ENCODE assay signal across 17 cellular contexts in genomic region chr14:31377433-31377832, GRCh38.
"Had no signal": no experiment of that assay in that cellular context is flagged by ENCODE, and none has a peak within 500 bp of the region (broad histone marks: within the 10 kb centered on the region; RNA-seq: fewer than 3 reads in every experiment).

No MANE protein-coding gene starts in this region.

- DNase-seq: activated CD4-positive, alpha-beta T cell treated with anti-CD3 and anti-CD28 coated beads for 1 hour; activated CD4-positive, alpha-beta T cell treated with anti-CD3 and anti-CD28 coated beads, Interleukin-2, amount 50 U/mL, for 4 hours; activated CD8-positive, alpha-beta memory T cell treated with anti-CD3 and anti-CD28 coated beads, Interleukin-2, amount 50 U/mL, for 48 hours; activated effector memory CD4-positive, alpha-beta T cell treated with anti-CD3 and anti-CD28 coated beads, Interleukin-2, amount 50 U/mL, for 16 hours; activated naive CD4-positive, alpha-beta T cell treated with anti-CD3 and anti-CD28 coated beads, Interleukin-2, amount 10 ng/mL, durations not matched to agents 7 days and 5 days; activated T-cell treated with anti-CD3 and anti-CD28 coated beads, Interleukin-2, amount 50 U/mL, for 4 hours; amygdala; effector CD8-positive, alpha-beta T cell; kidney; naive B cell; retina; stimulated activated CD4-positive, alpha-beta T cell treated with anti-CD3 and anti-CD28 coated beads, Interleukin-2, amount 100 ng/mL, for 48 hours; stimulated activated CD8-positive, alpha-beta memory T cell treated with anti-CD3 and anti-CD28 coated beads, Interleukin-4, amount 100 ng/mL, for 48 hours; stimulated activated naive CD4-positive, alpha-beta T cell had no signal

- H2AFZ ChIP-seq: neural progenitor cell had no signal

- H3K9ac ChIP-seq: neural progenitor cell had no signal

- H3K9me3 ChIP-seq: thoracic aorta had no signal

- H3K4me1 ChIP-seq: neural progenitor cell had no signal

- H3K27me3 ChIP-seq: neural progenitor cell had no signal

- H3K4me2 ChIP-seq: neural progenitor cell had no signal

- H3K4me3 ChIP-seq: lung, neural progenitor cell, thoracic aorta had no signal

- H3K36me3 ChIP-seq: thoracic aorta had no signal

- H3K27ac ChIP-seq: neural progenitor cell, thoracic aorta had no signal
